In the genomic region with DNA sequence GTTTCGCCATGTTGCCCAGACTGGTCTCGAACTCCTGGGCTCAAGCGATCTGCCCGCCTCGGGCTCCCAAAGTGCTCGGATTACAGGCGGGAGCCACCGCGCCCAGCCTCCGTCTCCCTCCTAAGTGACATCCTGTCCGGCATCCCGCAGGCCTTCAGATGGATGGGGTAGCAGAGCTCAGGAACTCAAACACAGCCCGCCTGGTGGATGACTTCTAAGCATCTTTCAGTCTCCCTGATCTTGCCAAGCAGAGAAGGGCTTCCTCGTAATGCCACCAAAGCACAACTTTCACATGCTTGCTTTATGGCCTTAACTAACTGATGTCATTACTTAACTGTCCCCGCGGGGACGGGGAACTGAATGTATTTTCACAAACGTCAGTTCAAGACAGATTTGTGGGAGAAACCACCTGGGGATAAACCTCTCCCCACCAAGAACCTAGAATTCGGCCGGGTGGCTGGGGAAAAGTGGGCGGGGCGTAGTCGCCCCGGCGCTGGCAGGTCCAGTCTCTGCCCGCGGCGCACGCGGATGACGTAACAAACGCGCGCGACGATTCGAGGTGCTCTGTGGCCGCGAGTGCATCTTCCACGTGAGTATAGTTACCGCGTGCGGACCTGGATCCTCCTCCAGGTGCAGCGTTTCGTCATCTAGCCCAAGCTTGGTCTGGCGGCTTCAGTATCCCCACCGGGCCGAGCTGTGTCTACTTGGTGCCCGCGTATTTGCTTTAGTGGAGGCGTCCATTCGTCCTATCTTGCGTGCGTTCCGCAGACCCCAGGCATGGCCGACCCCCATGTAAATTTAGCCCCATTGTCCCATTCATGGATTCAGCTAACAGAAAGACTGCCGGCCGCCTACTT, we compare ENCODE assay signal across 1 cellular context.
A peak's percentile ranks its signal among the peaks of the same experiment; 100 is the strongest.
TF ChIP-seq lines count a peak whose summit lies in the region.

A gene with protein sequence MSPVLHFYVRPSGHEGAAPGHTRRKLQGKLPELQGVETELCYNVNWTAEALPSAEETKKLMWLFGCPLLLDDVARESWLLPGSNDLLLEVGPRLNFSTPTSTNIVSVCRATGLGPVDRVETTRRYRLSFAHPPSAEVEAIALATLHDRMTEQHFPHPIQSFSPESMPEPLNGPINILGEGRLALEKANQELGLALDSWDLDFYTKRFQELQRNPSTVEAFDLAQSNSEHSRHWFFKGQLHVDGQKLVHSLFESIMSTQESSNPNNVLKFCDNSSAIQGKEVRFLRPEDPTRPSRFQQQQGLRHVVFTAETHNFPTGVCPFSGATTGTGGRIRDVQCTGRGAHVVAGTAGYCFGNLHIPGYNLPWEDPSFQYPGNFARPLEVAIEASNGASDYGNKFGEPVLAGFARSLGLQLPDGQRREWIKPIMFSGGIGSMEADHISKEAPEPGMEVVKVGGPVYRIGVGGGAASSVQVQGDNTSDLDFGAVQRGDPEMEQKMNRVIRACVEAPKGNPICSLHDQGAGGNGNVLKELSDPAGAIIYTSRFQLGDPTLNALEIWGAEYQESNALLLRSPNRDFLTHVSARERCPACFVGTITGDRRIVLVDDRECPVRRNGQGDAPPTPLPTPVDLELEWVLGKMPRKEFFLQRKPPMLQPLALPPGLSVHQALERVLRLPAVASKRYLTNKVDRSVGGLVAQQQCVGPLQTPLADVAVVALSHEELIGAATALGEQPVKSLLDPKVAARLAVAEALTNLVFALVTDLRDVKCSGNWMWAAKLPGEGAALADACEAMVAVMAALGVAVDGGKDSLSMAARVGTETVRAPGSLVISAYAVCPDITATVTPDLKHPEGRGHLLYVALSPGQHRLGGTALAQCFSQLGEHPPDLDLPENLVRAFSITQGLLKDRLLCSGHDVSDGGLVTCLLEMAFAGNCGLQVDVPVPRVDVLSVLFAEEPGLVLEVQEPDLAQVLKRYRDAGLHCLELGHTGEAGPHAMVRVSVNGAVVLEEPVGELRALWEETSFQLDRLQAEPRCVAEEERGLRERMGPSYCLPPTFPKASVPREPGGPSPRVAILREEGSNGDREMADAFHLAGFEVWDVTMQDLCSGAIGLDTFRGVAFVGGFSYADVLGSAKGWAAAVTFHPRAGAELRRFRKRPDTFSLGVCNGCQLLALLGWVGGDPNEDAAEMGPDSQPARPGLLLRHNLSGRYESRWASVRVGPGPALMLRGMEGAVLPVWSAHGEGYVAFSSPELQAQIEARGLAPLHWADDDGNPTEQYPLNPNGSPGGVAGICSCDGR (N-terminal part only) (plus strand): TSS at position 539 of the 857 bp plus-strand sequence. CDS start 4,649 bp downstream, outside the sequence.

TF ChIP-seq in Ishikawa, 13 proteins besides CTCF, POLR2A, EP300 and RAD21 (continued from another document):
- 0 out of 2 replicates have a peak, but pooled peaks have one; percentile 8 for TF ChIP-seq FOXM1 (IDR thresholded peaks at IDR 0.05; ENCODE audit: borderline replicate concordance, low read depth)
- no peak; the same call in none of the 2 replicates for TF ChIP-seq TAF1 (IDR thresholded peaks at IDR 0.05; ENCODE audit: low read depth)
- TF ChIP-seq EGR1 (IDR thresholded peaks at IDR 0.05): no peak
